Comparison of ENCODE assay signal across 2 cellular contexts in the genomic region with DNA sequence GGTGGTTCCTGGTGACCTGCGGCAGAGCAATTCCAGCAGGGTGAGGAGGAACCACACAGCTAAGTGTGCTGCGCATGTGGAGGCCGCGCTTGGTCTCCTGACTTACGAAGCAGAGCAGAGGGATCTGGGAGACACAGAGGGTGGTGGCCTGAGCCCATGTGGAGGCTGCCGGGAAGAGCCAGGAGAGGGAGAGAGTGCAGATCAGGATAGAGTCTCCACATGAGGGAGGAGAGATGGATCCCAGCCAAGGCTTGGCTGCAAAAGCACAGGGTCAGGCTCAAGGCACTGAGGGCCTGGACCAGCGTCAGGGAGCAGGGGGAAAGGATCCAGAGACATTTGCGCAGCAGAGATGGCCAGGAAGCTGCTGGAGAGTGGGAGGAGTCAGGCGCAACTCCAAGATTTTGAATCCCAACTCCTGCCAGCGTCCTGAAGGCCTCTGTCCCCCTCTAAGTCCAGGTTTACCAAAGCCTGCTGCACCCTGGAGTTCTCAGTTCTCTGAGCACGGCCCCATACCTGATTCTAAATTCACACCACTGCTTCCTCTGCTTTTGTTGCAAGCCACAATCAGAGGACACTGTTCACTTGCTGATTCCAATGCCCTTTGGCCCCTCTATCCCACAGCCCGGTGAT.
TF ChIP-seq lines count a peak whose summit lies in the region.

No MANE protein-coding gene starts in this region.

TF ChIP-seq in IMR-90, 13 proteins besides CTCF, POLR2A, EP300 and RAD21:
- TF ChIP-seq CEBPB (IDR thresholded peaks at IDR 0.05; ENCODE audit: low read depth, low read length) (no peak), RFX5 (IDR thresholded peaks at IDR 0.05; ENCODE audit: low read depth, low read length) (no peak)
- TF ChIP-seq, protein P1, sequence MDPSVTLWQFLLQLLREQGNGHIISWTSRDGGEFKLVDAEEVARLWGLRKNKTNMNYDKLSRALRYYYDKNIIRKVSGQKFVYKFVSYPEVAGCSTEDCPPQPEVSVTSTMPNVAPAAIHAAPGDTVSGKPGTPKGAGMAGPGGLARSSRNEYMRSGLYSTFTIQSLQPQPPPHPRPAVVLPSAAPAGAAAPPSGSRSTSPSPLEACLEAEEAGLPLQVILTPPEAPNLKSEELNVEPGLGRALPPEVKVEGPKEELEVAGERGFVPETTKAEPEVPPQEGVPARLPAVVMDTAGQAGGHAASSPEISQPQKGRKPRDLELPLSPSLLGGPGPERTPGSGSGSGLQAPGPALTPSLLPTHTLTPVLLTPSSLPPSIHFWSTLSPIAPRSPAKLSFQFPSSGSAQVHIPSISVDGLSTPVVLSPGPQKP (IDR thresholded peaks at IDR 0.05; ENCODE audit: borderline replicate concordance, low read depth, low read length) = no peak

TF ChIP-seq in liver, 16 proteins besides CTCF, POLR2A, EP300 and RAD21:
- peak; percentile 78 for TF ChIP-seq MAX (IDR thresholded peaks at IDR 0.05)
- no peak for TF ChIP-seq TAF1 (conservative IDR thresholded peaks at IDR 0.05)
- peak; percentile 23 for TF ChIP-seq REST (IDR thresholded peaks at IDR 0.05)
- TF ChIP-seq FOXA1 (IDR thresholded peaks at IDR 0.05) = no peak
- TF ChIP-seq SP1 (IDR thresholded peaks at IDR 0.05) = peak; percentile 64
- TF ChIP-seq HNF4A (conservative IDR thresholded peaks at IDR 0.05) = peak in 1 of 2 donors; percentile 38
- peak; percentile 42 for TF ChIP-seq YY1 (IDR thresholded peaks at IDR 0.05)
- peak in 1 of 2 donors; percentile 11 for TF ChIP-seq JUND (IDR thresholded peaks at IDR 0.05)
- TF ChIP-seq ZBTB33 (IDR thresholded peaks at IDR 0.05) = no peak
- TF ChIP-seq FOXA2 (IDR thresholded peaks at IDR 0.05) = no peak
- TF ChIP-seq GABPA (IDR thresholded peaks at IDR 0.05 in 1 of 2, conservative IDR thresholded peaks at IDR 0.05 in 1 of 2) = no peak
- TF ChIP-seq, protein P2, sequence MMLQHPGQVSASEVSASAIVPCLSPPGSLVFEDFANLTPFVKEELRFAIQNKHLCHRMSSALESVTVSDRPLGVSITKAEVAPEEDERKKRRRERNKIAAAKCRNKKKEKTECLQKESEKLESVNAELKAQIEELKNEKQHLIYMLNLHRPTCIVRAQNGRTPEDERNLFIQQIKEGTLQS (IDR thresholded peaks at IDR 0.05) = no peak
- peak; percentile 83 to 88 for TF ChIP-seq RXRA (IDR thresholded peaks at IDR 0.05)
- no peak for TF ChIP-seq EGR1 (IDR thresholded peaks at IDR 0.05; ENCODE audit: low read depth in 2 of 2)
- TF ChIP-seq HNF4G (IDR thresholded peaks at IDR 0.05) = no peak
- peak; percentile 93 for TF ChIP-seq NR2F2 (IDR thresholded peaks at IDR 0.05)
